In genomic region chr1:1631793-1632420, GRCh38 we compare ENCODE assay signal across 10 cellular contexts. TPM values are rescaled to one million over a fixed set of nuclear protein-coding genes. Genes with fewer than 3 reads are reported as not detected.
DNase-seq lines count a peak whose midpoint lies in the region; ATAC-seq and TF ChIP-seq lines count a peak whose summit lies in the region.
"Had no signal": no experiment of that assay in that cellular context is flagged by ENCODE, and none has a peak within 500 bp of the region (broad histone marks: within the 10 kb centered on the region; RNA-seq: fewer than 3 reads in every experiment).

Gene MMP23B, plus strand, starts transcription at chr1:1632173. Its CDS starts 46 bp downstream, at chr1:1632219.

- peak; percentile 67 for DNase-seq in DMS 273 (lab: John Stamatoyannopoulos, UW; ENCODE audit: unreplicated experiment)
- no peak for DNase-seq in DMS 273 treated with DMSO at 0.1 percent for 48 hours (lab: John Stamatoyannopoulos, UW)
- DNase-seq in activated T-cell treated with anti-CD3 and anti-CD28 coated beads, Interleukin-2, amount 50 U/mL, for 4 hours, result no peak
- no peak for DNase-seq in stimulated activated effector memory CD8-positive, alpha-beta T cell treated with anti-CD3 and anti-CD28 coated beads, Interleukin-12 subunit alpha, Interleukin-12 subunit beta, amount 100 ng/mL, for 72 hours (ENCODE audit: low spot score in 2 of 2)
- no peak for DNase-seq in stimulated activated CD4-positive, alpha-beta T cell treated with anti-CD3 and anti-CD28 coated beads, Interleukin-2, amount 100 ng/mL, for 48 hours
- DNase-seq in NCI-H1436 (lab: John Stamatoyannopoulos, UW), result no peak
- no peak for DNase-seq in Caco-2

- H3K27me3 ChIP-seq in iPS-20b (ENCODE audit: insufficient read depth, low read length) (peaks cover 23% of the 10 kb centered on the region), Caco-2 (replicated peaks; ENCODE audit: control insufficient read depth, insufficient read depth, low read length) (no peaks in the 10 kb centered on the region)

- no peak for ATAC-seq in activated T-cell treated with anti-CD3 and anti-CD28 coated beads, Interleukin-2, amount 50 U/mL, for 4 hours
- no peak for ATAC-seq in stimulated activated effector memory CD8-positive, alpha-beta T cell treated with anti-CD3 and anti-CD28 coated beads, Interleukin-12 subunit alpha, Interleukin-12 subunit beta, amount 100 ng/mL, for 72 hours

- peak within 1 kb of the TSS; percentile 79 for H3K27ac Mint-ChIP-seq in stimulated activated effector memory CD8-positive, alpha-beta T cell treated with anti-CD3 and anti-CD28 coated beads, Interleukin-12 subunit alpha, Interleukin-12 subunit beta, amount 100 ng/mL, for 72 hours
- no peak within 1 kb of the TSS for H3K27ac Mint-ChIP-seq in Caco-2 (ENCODE audit: unreplicated experiment)

- POLR2A ChIA-PET in Caco-2 (lab: Charles Lee), result no interaction called here

- peaks cover 6% of the 10 kb centered on the region; the same call in 1 of the 2 replicates for H3K36me3 ChIP-seq in iPS-20b (ENCODE audit: insufficient read depth, low read depth, low read length)
- no peaks in the 10 kb centered on the region for H3K36me3 ChIP-seq in Caco-2 (ENCODE audit: control insufficient read depth, insufficient read depth, low read length)

- intact Hi-C loops in Caco-2 (cut with micrococcal nuclease; ENCODE audit: unreplicated experiment), result no loop called here

- no peaks in the 10 kb centered on the region for H3K9me3 Mint-ChIP-seq in activated T-cell treated with anti-CD3 and anti-CD28 coated beads, Interleukin-2, amount 50 U/mL, for 4 hours
- no peaks in the 10 kb centered on the region for H3K9me3 Mint-ChIP-seq in stimulated activated effector memory CD8-positive, alpha-beta T cell treated with anti-CD3 and anti-CD28 coated beads, Interleukin-12 subunit alpha, Interleukin-12 subunit beta, amount 100 ng/mL, for 72 hours
- no peaks in the 10 kb centered on the region for H3K9me3 Mint-ChIP-seq in Caco-2 (ENCODE audit: unreplicated experiment)

- H3K9me3 ChIP-seq in iPS-20b (ENCODE audit: insufficient read depth, low read depth, low read length) (no peaks in the 10 kb centered on the region), Caco-2 (no peaks in the 10 kb centered on the region)

- TF ChIP-seq CTCF in Caco-2 (IDR thresholded peaks at IDR 0.05; ENCODE audit: insufficient read depth in 1 of 2, low read depth in 1 of 2, low read length in 1 of 2, severe bottlenecking in 1 of 2, unreplicated experiment in 1 of 2), result no peak

- CTCF ChIA-PET in Caco-2 (lab: Charles Lee), result no interaction called here

- H3K4me1 ChIP-seq in iPS-20b (ENCODE audit: insufficient read depth, low read length) (no peaks in the 10 kb centered on the region), Caco-2 (no peaks in the 10 kb centered on the region)
- H3K4me1 ChIP-seq: parathyroid adenoma had no signal

- H3K27me3 Mint-ChIP-seq in activated T-cell treated with anti-CD3 and anti-CD28 coated beads, Interleukin-2, amount 50 U/mL, for 4 hours (ENCODE audit: low read depth), result peaks cover 4% of the 10 kb centered on the region
- no peaks in the 10 kb centered on the region for H3K27me3 Mint-ChIP-seq in Caco-2 (ENCODE audit: insufficient read depth, unreplicated experiment)

- H3K27ac ChIP-seq in iPS-20b (ENCODE audit: low read length), result no peak within 1 kb of the TSS
- H3K27ac ChIP-seq: 22Rv1, parathyroid adenoma had no signal

- H3K9ac ChIP-seq in iPS-20b (ENCODE audit: low read depth, low read length), result no peak within 1 kb of the TSS
- H3K9ac ChIP-seq: parathyroid adenoma had no signal

- no TSS peak for BruUV-seq in Caco-2 (replicated peaks; lab: Mats Ljungman, UMichigan)

- H3K4me3 Mint-ChIP-seq in activated T-cell treated with anti-CD3 and anti-CD28 coated beads, Interleukin-2, amount 50 U/mL, for 4 hours, result peak within 1 kb of the TSS; percentile 58
- H3K4me3 Mint-ChIP-seq in stimulated activated effector memory CD8-positive, alpha-beta T cell treated with anti-CD3 and anti-CD28 coated beads, Interleukin-12 subunit alpha, Interleukin-12 subunit beta, amount 100 ng/mL, for 72 hours, result peak within 1 kb of the TSS; percentile 74
- no peak within 1 kb of the TSS for H3K4me3 Mint-ChIP-seq in Caco-2 (ENCODE audit: unreplicated experiment)

- peaks cover 4% of the 10 kb centered on the region for H3K4me1 Mint-ChIP-seq in activated T-cell treated with anti-CD3 and anti-CD28 coated beads, Interleukin-2, amount 50 U/mL, for 4 hours (ENCODE audit: low read depth)
- peaks cover 6% of the 10 kb centered on the region for H3K4me1 Mint-ChIP-seq in stimulated activated effector memory CD8-positive, alpha-beta T cell treated with anti-CD3 and anti-CD28 coated beads, Interleukin-12 subunit alpha, Interleukin-12 subunit beta, amount 100 ng/mL, for 72 hours
- no peaks in the 10 kb centered on the region for H3K4me1 Mint-ChIP-seq in Caco-2 (ENCODE audit: low read depth, unreplicated experiment)

- H3K36me3 Mint-ChIP-seq in activated T-cell treated with anti-CD3 and anti-CD28 coated beads, Interleukin-2, amount 50 U/mL, for 4 hours (ENCODE audit: insufficient read depth), result no peaks in the 10 kb centered on the region
- peaks cover 26% of the 10 kb centered on the region for H3K36me3 Mint-ChIP-seq in stimulated activated effector memory CD8-positive, alpha-beta T cell treated with anti-CD3 and anti-CD28 coated beads, Interleukin-12 subunit alpha, Interleukin-12 subunit beta, amount 100 ng/mL, for 72 hours
- H3K36me3 Mint-ChIP-seq in Caco-2 (ENCODE audit: insufficient read depth, unreplicated experiment), result peaks cover 6% of the 10 kb centered on the region

- H3K4me3 ChIP-seq in iPS-20b (ENCODE audit: low read length) (peak within 1 kb of the TSS; percentile 30; the same call in 1 of the 2 replicates), Caco-2 (ENCODE audit: low read depth, low read length) (no peak within 1 kb of the TSS)

RNA-seq across cellular contexts. Expression of gene MMP23B, which starts in this region (rescaled TPM):
- total RNA-seq in activated T-cell treated with anti-CD3 and anti-CD28 coated beads, Interleukin-2, amount 50 U/mL, for 4 hours, result 1 to 10 TPM in 2 of 3 donors, under 1 TPM in 1; 0.98 to 1.3 (median 1.0) TPM
- total RNA-seq in Caco-2 (2022), result 3.7 and 6.0 TPM in 2 replicates
